13 cellular contexts compared by ENCODE assay signal in the genomic region with DNA sequence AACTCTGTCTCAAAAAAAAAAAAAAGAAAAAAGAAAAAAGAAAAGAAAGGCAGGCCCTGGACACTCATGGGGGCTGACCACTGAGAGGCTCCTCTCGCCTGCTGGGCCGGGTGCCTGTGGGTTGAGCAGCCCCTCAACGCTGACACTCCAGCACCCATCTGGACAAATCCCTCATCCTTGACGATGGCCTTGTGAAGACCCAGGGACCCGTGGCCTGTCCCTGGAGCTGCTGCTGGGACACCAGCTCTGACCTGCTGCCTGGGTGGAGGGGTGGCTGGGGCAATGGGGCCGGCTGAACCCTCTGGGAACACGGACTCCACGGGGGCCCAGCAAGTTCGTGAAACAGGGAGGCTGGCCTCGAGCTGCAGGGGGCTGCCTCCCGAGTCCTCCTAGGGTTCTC.
"Had no signal": no experiment of that assay in that cellular context is flagged by ENCODE, and none has a peak within 500 bp of the region (broad histone marks: within the 10 kb centered on the region; RNA-seq: fewer than 3 reads in every experiment).

No MANE protein-coding gene starts in this region.

- FAIRE-seq: bronchial epithelial cell, RCC 7860 had no signal

- H3K27me3 ChIP-seq: MG63 had no signal

- DNase-seq: NCI-H1694; NCI-H524 treated with DMSO at 0.1 percent for 48 hours; NCI-H748 treated with DMSO at 0.1 percent for 48 hours; NK-92 treated with Interleukin-12 subunit alpha and Interleukin-12 subunit beta, amount 100 ng/mL, for 24 hours; T1000 had no signal

- H3K36me3 ChIP-seq: MG63, SJCRH30, WERI-Rb-1 had no signal

- H3K27ac ChIP-seq: PC-9, SJCRH30, SK-N-MC, WERI-Rb-1 had no signal

- H3K9me3 ChIP-seq: MG63 had no signal

- H3K4me3 ChIP-seq: MG63, PC-9, SJCRH30, SK-N-MC had no signal

- ATAC-seq: activated naive CD8-positive, alpha-beta T cell treated with anti-CD3 and anti-CD28 coated beads, Interleukin-2, amount 50 U/mL, for 24 hours had no signal

- H2AFZ ChIP-seq: PC-9 had no signal

- H3K4me2 ChIP-seq: PC-9 had no signal
